10 cellular contexts compared by ENCODE assay signal in genomic region chr4:7206385-7206784, GRCh38. TPM values are rescaled to one million over a fixed set of nuclear protein-coding genes. Genes with fewer than 3 reads are reported as not detected.
DNase-seq lines count a peak whose midpoint lies in the region; ATAC-seq and TF ChIP-seq lines count a peak whose summit lies in the region.
"Had no signal": no experiment of that assay in that cellular context is flagged by ENCODE, and none has a peak within 500 bp of the region (broad histone marks: within the 10 kb centered on the region; RNA-seq: fewer than 3 reads in every experiment).

No MANE protein-coding gene starts in this region.

- TF ChIP-seq CTCF in mesothelial cell of epicardium (IDR thresholded peaks at IDR 0.05; ENCODE audit: unreplicated experiment): no peak

- no peaks in the 10 kb centered on the region for H3K27me3 Mint-ChIP-seq in mesothelial cell of epicardium (ENCODE audit: low read depth)

- ATAC-seq in GM18858 (IDR thresholded peaks at IDR 0.05; ENCODE audit: unreplicated experiment) (no peak), GM18498 (IDR thresholded peaks at IDR 0.05; ENCODE audit: unreplicated experiment) (no peak)

- DNase-seq in NK-92 treated with Interleukin-12 subunit alpha and Interleukin-12 subunit beta, amount 100 ng/mL, for 24 hours (lab: John Stamatoyannopoulos, UW): peak; percentile 12
- DNase-seq in NK-92 (lab: John Stamatoyannopoulos, UW; ENCODE audit: unreplicated experiment) (no peak), dedifferentiated amniotic fluid mesenchymal stem cell (ENCODE audit: extremely low spot score) (peak; percentile 33), mesothelial cell of epicardium (ENCODE audit: low spot score in 2 of 2, unreplicated experiment in 2 of 2) (no peak)
- no peak for DNase-seq in activated naive CD4-positive, alpha-beta T cell treated with anti-CD3 and anti-CD28 coated beads, Interleukin-2, amount 50 U/mL, for 16 hours
- DNase-seq in activated effector memory CD4-positive, alpha-beta T cell treated with anti-CD3 and anti-CD28 coated beads, Interleukin-2, amount 50 U/mL, for 16 hours: no peak
- DNase-seq: SHP77 treated with DMSO at 0.1 percent for 48 hours had no signal

- peak overlapping the region; percentile 89 for H3K27ac Mint-ChIP-seq in mesothelial cell of epicardium
- H3K27ac Mint-ChIP-seq: activated naive CD4-positive, alpha-beta T cell treated with anti-CD3 and anti-CD28 coated beads, Interleukin-2, amount 50 U/mL, for 24 hours had no signal

- H3K4me1 Mint-ChIP-seq in mesothelial cell of epicardium: peaks cover 43% of the 10 kb centered on the region
- H3K4me1 Mint-ChIP-seq: activated naive CD4-positive, alpha-beta T cell treated with anti-CD3 and anti-CD28 coated beads, Interleukin-2, amount 50 U/mL, for 24 hours had no signal

- no peak overlapping the region for H3K4me3 Mint-ChIP-seq in mesothelial cell of epicardium
- H3K4me3 Mint-ChIP-seq: activated naive CD4-positive, alpha-beta T cell treated with anti-CD3 and anti-CD28 coated beads, Interleukin-2, amount 50 U/mL, for 24 hours had no signal

- no peaks in the 10 kb centered on the region for H3K36me3 Mint-ChIP-seq in mesothelial cell of epicardium
- H3K36me3 Mint-ChIP-seq: activated naive CD4-positive, alpha-beta T cell treated with anti-CD3 and anti-CD28 coated beads, Interleukin-2, amount 50 U/mL, for 24 hours had no signal

- no peaks in the 10 kb centered on the region for H3K9me3 Mint-ChIP-seq in mesothelial cell of epicardium
- H3K9me3 Mint-ChIP-seq: activated naive CD4-positive, alpha-beta T cell treated with anti-CD3 and anti-CD28 coated beads, Interleukin-2, amount 50 U/mL, for 24 hours had no signal

RNA-seq across cellular contexts. Expression of gene SORCS2, which starts 14.0 kb away (rescaled TPM):
- total RNA-seq in mesothelial cell of epicardium: 6.8 to 7.1 TPM (median 7.1 TPM) in 3 replicates

Comparison
In these comparisons a context has a peak if more than half of its experiments do, and no peak if none do; other contexts are left out.
1. DNase-seq: peak in NK-92 treated with Interleukin-12 subunit alpha and Interleukin-12 subunit beta, amount 100 ng/mL, for 24 hours (single experiment) and dedifferentiated amniotic fluid mesenchymal stem cell (single experiment); none in NK-92 (single experiment), mesothelial cell of epicardium (0 of 2), activated naive CD4-positive, alpha-beta T cell treated with anti-CD3 and anti-CD28 coated beads, Interleukin-2, amount 50 U/mL, for 16 hours (single experiment) and activated effector memory CD4-positive, alpha-beta T cell treated with anti-CD3 and anti-CD28 coated beads, Interleukin-2, amount 50 U/mL, for 16 hours (single experiment).